20 cellular contexts compared by ENCODE assay signal in genomic region chr17:34126496-34126895, GRCh38.
"Had no signal": no experiment of that assay in that cellular context is flagged by ENCODE, and none has a peak within 500 bp of the region (broad histone marks: within the 10 kb centered on the region; RNA-seq: fewer than 3 reads in every experiment).

No MANE protein-coding gene starts in this region.

- H3K4me3 ChIP-seq: K562 had no signal

- H3K27ac ChIP-seq: KMS-11, RWPE1 had no signal

- H3K4me2 ChIP-seq: KMS-11, SK-N-SH had no signal

- H3K9ac ChIP-seq: KMS-11, SK-N-SH had no signal

- DNase-seq: Kasumi-1, MM.1S, NCI-H1092 treated with DMSO at 0.1 percent for 48 hours, NCI-H1436, NCI-H187, NCI-H2029, NCI-H2081 treated with DMSO at 0.1 percent for 48 hours, NCI-H2171, NCI-H226, NCI-H446, NCI-H510A, NCI-H524 treated with DMSO at 0.1 percent for 48 hours, NCI-H69, NCI-H774, PC-3, SHP77, SK-N-SH had no signal

- H3K9me3 ChIP-seq: SK-N-SH had no signal
